20 cellular contexts compared by ENCODE assay signal in the genomic region with DNA sequence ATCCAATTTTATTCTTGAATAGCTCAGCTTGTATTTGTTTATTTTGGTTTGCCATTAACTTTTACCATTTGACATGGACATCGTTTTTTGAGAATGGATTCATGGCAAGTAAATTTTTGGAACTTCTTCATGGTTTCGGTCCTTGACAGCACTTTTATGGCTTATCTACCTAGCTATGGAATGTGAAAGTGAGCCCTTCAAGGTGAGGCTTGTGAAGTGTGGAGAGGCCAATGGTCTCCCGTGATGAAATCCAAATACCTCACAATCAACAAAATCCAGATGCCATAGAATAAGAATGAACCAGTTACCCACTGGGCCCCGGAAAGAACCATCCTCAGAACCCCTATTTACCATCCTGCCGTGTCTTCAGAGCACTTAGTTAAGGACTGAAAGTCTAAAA.
DNase-seq lines count a peak whose midpoint lies in the region; ATAC-seq, FAIRE-seq and TF ChIP-seq lines count a peak whose summit lies in the region.
"Had no signal": no experiment of that assay in that cellular context is flagged by ENCODE, and none has a peak within 500 bp of the region (broad histone marks: within the 10 kb centered on the region; RNA-seq: fewer than 3 reads in every experiment).

No MANE protein-coding gene starts in this region.

- no peaks in the 10 kb centered on the region for H3K36me3 ChIP-seq in Karpas-422 (ENCODE audit: insufficient read depth, low read length)
- H3K36me3 ChIP-seq: BLaER1 treated with 17β-estradiol and CSF1 and Interleukin-3, amounts not matched to agents 10 nM and 100 nM had no signal

- CTCF ChIA-PET in MCF 10A (lab: Yijun Ruan, JAX) = interaction anchor here (0.6 kb wide), 2 partner anchors 49 to 59 kb away, joined by 3 to 4 read pairs; no protein-coding TSS in a partner anchor

- H3K36me3 Mint-ChIP-seq in neural crest cell (ENCODE audit: low read depth) = no peaks in the 10 kb centered on the region
- H3K36me3 Mint-ChIP-seq in MCF 10A (ENCODE audit: insufficient read depth, unreplicated experiment) = no peaks in the 10 kb centered on the region
- H3K36me3 Mint-ChIP-seq: CD8-positive, alpha-beta T cell had no signal

- peaks cover 11% of the 10 kb centered on the region for H3K4me1 ChIP-seq in Karpas-422 (ENCODE audit: low read length)
- H3K4me1 ChIP-seq: A549; BLaER1 treated with 17β-estradiol and CSF1 and Interleukin-3, amounts not matched to agents 10 nM and 100 nM; Caco-2 had no signal

- H2AFZ ChIP-seq in Karpas-422 (ENCODE audit: low read length) = peak overlapping the region; percentile 18; the same call in 1 of the 2 replicates

- no peak for DNase-seq in Karpas-422
- no peak for DNase-seq in neural crest cell (ENCODE audit: low read depth, low spot score)
- no peak for DNase-seq in urothelium cell line (ENCODE audit: low spot score)
- no peak for DNase-seq in MCF 10A (ENCODE audit: unreplicated experiment)
- no peak for DNase-seq in left ventricle myocardium superior
- DNase-seq: AML-193; Caco-2; Calu3; CD4-positive, alpha-beta T cell; CD8-positive, alpha-beta T cell; DMS79 treated with DMSO at 0.1 percent for 48 hours; GF-D8 had no signal

- peak; percentile 17 for FAIRE-seq in urothelium cell line (lab: Jason Lieb, UNC)
- FAIRE-seq: A549, G401.6, GM12891, GM19239 had no signal

- no peaks in the 10 kb centered on the region for H3K27me3 ChIP-seq in Karpas-422 (ENCODE audit: low read length)
- H3K27me3 ChIP-seq: BLaER1 treated with 17β-estradiol and CSF1 and Interleukin-3, amounts not matched to agents 10 nM and 100 nM had no signal

- H3K79me2 ChIP-seq in Karpas-422 (ENCODE audit: low read length) = no peaks in the 10 kb centered on the region

- H3K27ac Mint-ChIP-seq in neural crest cell (ENCODE audit: unreplicated experiment) = peak overlapping the region; percentile 27
- no peak overlapping the region for H3K27ac Mint-ChIP-seq in MCF 10A (ENCODE audit: low read depth, unreplicated experiment)
- H3K27ac Mint-ChIP-seq: B cell; CD4-positive, alpha-beta T cell; CD8-positive, alpha-beta T cell had no signal

- H3K9me2 ChIP-seq in Karpas-422 (replicated peaks; ENCODE audit: insufficient read depth, low read length) = no peaks in the 10 kb centered on the region

- no peak overlapping the region for H3K9ac ChIP-seq in Karpas-422 (ENCODE audit: low read length)
- H3K9ac ChIP-seq: BLaER1 treated with 17β-estradiol and CSF1 and Interleukin-3, amounts not matched to agents 10 nM and 100 nM had no signal

- H3K27ac ChIP-seq in Karpas-422 (ENCODE audit: low read length) = no peak overlapping the region
- H3K27ac ChIP-seq: 22Rv1; A549; BLaER1 treated with 17β-estradiol and CSF1 and Interleukin-3, amounts not matched to agents 10 nM and 100 nM; C4-2B had no signal

- BruUV-seq in MCF 10A (replicated peaks; lab: Mats Ljungman, UMichigan) = no TSS peak

- intact Hi-C loops in MCF 10A (cut with micrococcal nuclease) (no loop called here), left ventricle myocardium superior (cut with micrococcal nuclease) (no loop called here)

- H3K9me3 ChIP-seq in Karpas-422 (ENCODE audit: low read length) = no peaks in the 10 kb centered on the region; the same call in 1 of the 2 replicates
- H3K9me3 ChIP-seq: A549, Caco-2 had no signal

- no peaks in the 10 kb centered on the region for H4K20me1 ChIP-seq in Karpas-422 (ENCODE audit: insufficient read depth, low read depth, low read length)
- H4K20me1 ChIP-seq: BLaER1 treated with 17β-estradiol and CSF1 and Interleukin-3, amounts not matched to agents 10 nM and 100 nM had no signal

- ATAC-seq in left ventricle myocardium superior = no peak
- ATAC-seq: A549; CD8-positive, alpha-beta T cell had no signal

- POLR2A ChIA-PET in MCF 10A (lab: Yijun Ruan, JAX) = no interaction called here

- H3K4me3 ChIP-seq in Karpas-422 (ENCODE audit: low read length) = no peak overlapping the region
- H3K4me3 ChIP-seq: A549; BLaER1 treated with 17β-estradiol and CSF1 and Interleukin-3, amounts not matched to agents 10 nM and 100 nM had no signal

- H3K4me3 Mint-ChIP-seq in neural crest cell (no peak overlapping the region), MCF 10A (ENCODE audit: unreplicated experiment) (no peak overlapping the region)
- H3K4me3 Mint-ChIP-seq: B cell; CD4-positive, alpha-beta T cell; CD8-positive, alpha-beta T cell had no signal

- no peak overlapping the region for H3K4me2 ChIP-seq in Karpas-422 (ENCODE audit: low read depth, low read length, poor library complexity, severe bottlenecking)
- H3K4me2 ChIP-seq: A549; BLaER1 treated with 17β-estradiol and CSF1 and Interleukin-3, amounts not matched to agents 10 nM and 100 nM had no signal

- no peak for TF ChIP-seq CTCF in neural crest cell (conservative IDR thresholded peaks at IDR 0.05)
- TF ChIP-seq CTCF in MCF 10A (IDR thresholded peaks at IDR 0.05; ENCODE audit: unreplicated experiment) = no peak

- H3K9me3 Mint-ChIP-seq in neural crest cell (no peaks in the 10 kb centered on the region), MCF 10A (ENCODE audit: unreplicated experiment) (no peaks in the 10 kb centered on the region)
- H3K9me3 Mint-ChIP-seq: CD8-positive, alpha-beta T cell had no signal

- H3K27me3 Mint-ChIP-seq in neural crest cell (ENCODE audit: low read depth) (no peaks in the 10 kb centered on the region), MCF 10A (ENCODE audit: insufficient read depth, unreplicated experiment) (no peaks in the 10 kb centered on the region)
- H3K27me3 Mint-ChIP-seq: B cell; CD4-positive, alpha-beta T cell had no signal

- no peaks in the 10 kb centered on the region for H3K4me1 Mint-ChIP-seq in neural crest cell
- H3K4me1 Mint-ChIP-seq in MCF 10A (ENCODE audit: insufficient read depth, unreplicated experiment) = no peaks in the 10 kb centered on the region
- H3K4me1 Mint-ChIP-seq: B cell had no signal
